Comparison of ENCODE assay signal across 32 cellular contexts in the genomic region with DNA sequence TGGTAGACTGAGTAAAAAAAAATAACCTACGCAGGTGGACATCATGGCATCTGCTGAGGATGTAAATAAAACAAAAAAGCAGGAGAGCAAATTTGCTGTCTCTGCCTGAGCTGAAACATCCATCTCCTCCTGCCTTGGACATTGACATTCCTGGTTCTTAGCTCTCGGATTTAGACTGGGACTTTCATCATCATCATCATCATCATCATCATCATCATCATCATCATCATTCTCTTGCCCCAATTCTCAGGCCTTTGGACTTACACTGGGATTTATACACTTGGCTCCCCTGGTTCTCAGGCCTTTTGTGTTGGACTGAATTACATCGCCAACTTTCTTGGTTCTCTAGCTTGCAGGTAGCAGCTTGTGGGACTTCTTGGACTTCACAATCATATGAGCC.
"Had no signal": no experiment of that assay in that cellular context is flagged by ENCODE, and none has a peak within 500 bp of the region (broad histone marks: within the 10 kb centered on the region; RNA-seq: fewer than 3 reads in every experiment).

No MANE protein-coding gene starts in this region.

- DNase-seq: activated effector memory CD4-positive, alpha-beta T cell treated with anti-CD3 and anti-CD28 coated beads, Interleukin-2, amount 50 U/mL, for 16 hours; activated effector memory CD4-positive, alpha-beta T cell treated with Interleukin-2 at 50 U/mL for 16 hours; activated gamma-delta T cell; activated gamma-delta T cell treated with Interleukin-2 at 50 U/mL for 16 hours; activated naive CD4-positive, alpha-beta T cell; activated naive CD4-positive, alpha-beta T cell treated with anti-CD3 and anti-CD28 coated beads for 36 hours; activated naive CD4-positive, alpha-beta T cell treated with anti-CD3 and anti-CD28 coated beads, Interleukin-2, amount 10 ng/mL, durations not matched to agents 7 days and 5 days; activated naive CD4-positive, alpha-beta T cell treated with anti-CD3 and anti-CD28 coated beads, Interleukin-2, amount 50 U/mL, for 16 hours; activated naive CD4-positive, alpha-beta T cell treated with Interleukin-2 at 50 U/mL for 16 hours; activated naive CD8-positive, alpha-beta T cell treated with anti-CD3 and anti-CD28 coated beads for 36 hours; activated naive CD8-positive, alpha-beta T cell treated with anti-CD3 and anti-CD28 coated beads, Interleukin-2, amount 10 ng/mL, durations not matched to agents 7 days and 5 days; activated naive CD8-positive, alpha-beta T cell treated with anti-CD3 and anti-CD28 coated beads, Interleukin-2, amount 50 U/mL, for 24 hours; activated T-cell treated with anti-CD3 and anti-CD28 coated beads, Interleukin-2, amount 50 U/mL, for 24 hours; activated T-cell treated with anti-CD3 and anti-CD28 coated beads, Interleukin-2, amount 50 U/mL, for 4 hours; activated T-cell treated with anti-CD3 and anti-CD28 coated beads, Interleukin-2, amount 50 U/mL, for 48 hours; activated T-cell treated with anti-CD3 and anti-CD28 coated beads, Interleukin-2, amount 50 U/mL, for 72 hours; adrenal gland; amniotic stem cell; amygdala; anterior cingulate cortex; aorta; body of pancreas; brain microvascular endothelial cell; caudate nucleus; central memory CD4-positive, alpha-beta T cell; cerebellar nuclear complex had no signal

- H3K36me3 ChIP-seq: adrenal gland, ascending aorta, brain microvascular endothelial cell, breast epithelium, cardiac muscle cell had no signal

- ATAC-seq: activated naive CD4-positive, alpha-beta T cell treated with anti-CD3 and anti-CD28 coated beads, Interleukin-2, amount 50 U/mL, for 72 hours; activated naive CD8-positive, alpha-beta T cell treated with anti-CD3 and anti-CD28 coated beads, Interleukin-2, amount 50 U/mL, for 24 hours; activated T-cell treated with anti-CD3 and anti-CD28 coated beads, Interleukin-2, amount 50 U/mL, for 4 hours; activated T-cell treated with anti-CD3 and anti-CD28 coated beads, Interleukin-2, amount 50 U/mL, for 72 hours; activated T-helper 17 cell treated with anti-CD3 and anti-CD28 coated beads, Interleukin-2, amount 50 U/mL, for 72 hours; body of pancreas had no signal

- H3K27me3 ChIP-seq: adrenal gland, ascending aorta, body of pancreas, brain microvascular endothelial cell, breast epithelium, cardiac muscle cell had no signal

- H3K4me1 ChIP-seq: adrenal gland, ascending aorta, body of pancreas, breast epithelium had no signal

- H3K9me3 ChIP-seq: adrenal gland, ascending aorta had no signal

- H3K4me3 ChIP-seq: adrenal gland, ascending aorta, body of pancreas, breast epithelium, cardiac muscle cell had no signal

- H3K27ac ChIP-seq: adrenal gland, ascending aorta, body of pancreas, brain microvascular endothelial cell, breast epithelium, cardiac muscle cell had no signal

- FAIRE-seq: astrocyte had no signal
